24 cellular contexts compared by ENCODE assay signal in genomic region chr2:9471212-9471611, GRCh38.
"Had no signal": no experiment of that assay in that cellular context is flagged by ENCODE, and none has a peak within 500 bp of the region (broad histone marks: within the 10 kb centered on the region; RNA-seq: fewer than 3 reads in every experiment).

No MANE protein-coding gene starts in this region.

- H3K9me3 Mint-ChIP-seq: activated CD4-positive, alpha-beta memory T cell treated with anti-CD3 and anti-CD28 coated beads for 36 hours; activated CD4-positive, alpha-beta T cell treated with anti-CD3 and anti-CD28 coated beads, Interleukin-2, amount 10 ng/mL, durations not matched to agents 24 days and 14 days; activated T-cell treated with anti-CD3 and anti-CD28 coated beads, Interleukin-2, amount 50 U/mL, for 4 hours; activated T-helper 17 cell treated with anti-CD3 and anti-CD28 coated beads, Interleukin-2, amount 50 U/mL, for 72 hours; central memory CD8-positive, alpha-beta T cell had no signal

- H3K27me3 ChIP-seq: brain microvascular endothelial cell had no signal

- H3K27ac ChIP-seq: brain microvascular endothelial cell had no signal

- DNase-seq: activated CD4-positive, alpha-beta memory T cell treated with anti-CD3 and anti-CD28 coated beads for 36 hours; activated CD4-positive, alpha-beta T cell treated with anti-CD3 and anti-CD28 coated beads for 36 hours; activated CD4-positive, alpha-beta T cell treated with anti-CD3 and anti-CD28 coated beads, Interleukin-2, amount 10 ng/mL, durations not matched to agents 24 days and 14 days; activated CD4-positive, CD25-positive, alpha-beta regulatory T cell; activated CD4-positive, CD25-positive, alpha-beta regulatory T cell treated with anti-CD3 and anti-CD28 coated beads, Interleukin-2, amount 50 U/mL, for 72 hours; activated CD8-positive, alpha-beta T cell treated with anti-CD3 and anti-CD28 coated beads, Interleukin-2, amount 10 ng/mL, durations not matched to agents 7 days and 5 days; activated effector memory CD4-positive, alpha-beta T cell treated with Interleukin-2 at 50 U/mL for 16 hours; activated gamma-delta T cell treated with Interleukin-2 at 50 U/mL for 16 hours; activated naive CD4-positive, alpha-beta T cell treated with anti-CD3 and anti-CD28 coated beads, Interleukin-2, amount 50 U/mL, for 16 hours; activated naive CD4-positive, alpha-beta T cell treated with Interleukin-2 at 50 U/mL for 16 hours; activated T-cell treated with anti-CD3 and anti-CD28 coated beads, Interleukin-2, amount 50 U/mL, for 4 hours; amniotic stem cell; brain microvascular endothelial cell; cortex of kidney; dermis blood vessel endothelial cell; effector CD8-positive, alpha-beta T cell; foreskin fibroblast; head of caudate nucleus; T-helper 1 cell; T-helper 2 cell had no signal

- H3K27me3 Mint-ChIP-seq: activated CD4-positive, alpha-beta memory T cell treated with anti-CD3 and anti-CD28 coated beads for 36 hours; activated CD4-positive, alpha-beta T cell treated with anti-CD3 and anti-CD28 coated beads for 36 hours; activated CD4-positive, alpha-beta T cell treated with anti-CD3 and anti-CD28 coated beads, Interleukin-2, amount 10 ng/mL, durations not matched to agents 24 days and 14 days; activated naive CD8-positive, alpha-beta T cell; activated T-helper 17 cell treated with anti-CD3 and anti-CD28 coated beads, Interleukin-2, amount 50 U/mL, for 72 hours; central memory CD8-positive, alpha-beta T cell had no signal

- ATAC-seq: activated CD4-positive, alpha-beta T cell treated with anti-CD3 and anti-CD28 coated beads for 36 hours; activated CD8-positive, alpha-beta T cell treated with anti-CD3 and anti-CD28 coated beads, Interleukin-2, amount 10 ng/mL, durations not matched to agents 7 days and 5 days; activated T-cell treated with anti-CD3 and anti-CD28 coated beads, Interleukin-2, amount 50 U/mL, for 4 hours; activated T-helper 17 cell treated with anti-CD3 and anti-CD28 coated beads, Interleukin-2, amount 50 U/mL, for 72 hours; esophagus mucosa had no signal

- H3K4me3 Mint-ChIP-seq: activated CD4-positive, alpha-beta memory T cell treated with anti-CD3 and anti-CD28 coated beads for 36 hours; activated CD4-positive, alpha-beta T cell treated with anti-CD3 and anti-CD28 coated beads for 36 hours; activated CD4-positive, alpha-beta T cell treated with anti-CD3 and anti-CD28 coated beads, Interleukin-2, amount 10 ng/mL, durations not matched to agents 24 days and 14 days; activated CD8-positive, alpha-beta T cell treated with anti-CD3 and anti-CD28 coated beads, Interleukin-2, amount 10 ng/mL, durations not matched to agents 7 days and 5 days; activated naive CD8-positive, alpha-beta T cell; activated T-cell treated with anti-CD3 and anti-CD28 coated beads, Interleukin-2, amount 50 U/mL, for 4 hours; activated T-helper 17 cell treated with anti-CD3 and anti-CD28 coated beads, Interleukin-2, amount 50 U/mL, for 72 hours; central memory CD8-positive, alpha-beta T cell had no signal

- H3K27ac Mint-ChIP-seq: activated CD4-positive, alpha-beta memory T cell treated with anti-CD3 and anti-CD28 coated beads for 36 hours; activated CD4-positive, alpha-beta T cell treated with anti-CD3 and anti-CD28 coated beads for 36 hours; activated CD4-positive, alpha-beta T cell treated with anti-CD3 and anti-CD28 coated beads, Interleukin-2, amount 10 ng/mL, durations not matched to agents 24 days and 14 days; activated CD8-positive, alpha-beta T cell treated with anti-CD3 and anti-CD28 coated beads, Interleukin-2, amount 10 ng/mL, durations not matched to agents 7 days and 5 days; activated naive CD8-positive, alpha-beta T cell; activated T-helper 17 cell treated with anti-CD3 and anti-CD28 coated beads, Interleukin-2, amount 50 U/mL, for 72 hours had no signal
